Comparison of ENCODE assay signal across 23 cellular contexts in genomic region chr22:49780281-49780991, GRCh38. TPM values are rescaled to one million over a fixed set of nuclear protein-coding genes. Genes with fewer than 3 reads are reported as not detected.
A peak's percentile ranks its signal among the peaks of the same experiment; 100 is the strongest.
DNase-seq lines count a peak whose midpoint lies in the region; FAIRE-seq and TF ChIP-seq lines count a peak whose summit lies in the region.
"Had no signal": no experiment of that assay in that cellular context is flagged by ENCODE, and none has a peak within 500 bp of the region (broad histone marks: within the 10 kb centered on the region; RNA-seq: fewer than 3 reads in every experiment).

No MANE protein-coding gene starts in this region.

- no peaks in the 10 kb centered on the region for H3K9me3 Mint-ChIP-seq in activated T-cell treated with anti-CD3 and anti-CD28 coated beads, Interleukin-2, amount 50 U/mL, for 24 hours
- H3K9me3 Mint-ChIP-seq: type B pancreatic cell had no signal

- H3K36me3 ChIP-seq in kidney (ENCODE audit: control insufficient read depth in 1 of 2, insufficient read depth in 2 of 2, low read length in 2 of 2): peaks cover 22 to 24% of the 10 kb centered on the region in 2 donors
- H3K36me3 ChIP-seq: ovary had no signal

- H3K9ac ChIP-seq in kidney (ENCODE audit: low read length in 2 of 2): no peak overlapping the region

- FAIRE-seq in kidney (lab: Jason Lieb, UNC): no peak
- FAIRE-seq: astrocyte had no signal

- H3K4me1 ChIP-seq in kidney (ENCODE audit: control insufficient read depth in 1 of 2, insufficient read depth in 1 of 2, low read depth in 1 of 2, low read length in 2 of 2): peaks cover 0 to 2% of the 10 kb centered on the region in 2 donors

- DNase-seq in activated T-cell treated with anti-CD3 and anti-CD28 coated beads, Interleukin-2, amount 50 U/mL, for 24 hours: no peak
- no peak for DNase-seq in activated T-cell treated with anti-CD3 and anti-CD28 coated beads, Interleukin-2, amount 50 U/mL, for 48 hours
- peak in 45 of 61 donors; percentile 14 to 88 (median 50) for DNase-seq in caudate nucleus (lab: John Stamatoyannopoulos, UW)
- peak; percentile 79 for DNase-seq in kidney
- DNase-seq in skeletal muscle cell (ENCODE audit: low read depth): peak; percentile 28
- no peak for DNase-seq in NCI-H446 (lab: John Stamatoyannopoulos, UW)
- DNase-seq in NCI-H1694 treated with DMSO at 0.1 percent for 48 hours (lab: John Stamatoyannopoulos, UW): no peak
- no peak for DNase-seq in DMS153 (lab: John Stamatoyannopoulos, UW)
- DNase-seq: 8988T; activated CD8-positive, alpha-beta memory T cell treated with anti-CD3 and anti-CD28 coated beads, Interleukin-2, amount 10 ng/mL, durations not matched to agents 7 days and 5 days; activated gamma-delta T cell; DND-41; heart right ventricle; islet precursor cell; NCI-H1092; NK-92 treated with Interleukin-12 subunit alpha and Interleukin-12 subunit beta, amount 100 ng/mL, for 24 hours; stimulated activated CD4-positive, alpha-beta T cell treated with anti-CD3 and anti-CD28 coated beads, Interleukin-12 subunit alpha, Interleukin-12 subunit beta, amount 100 ng/mL, for 4 hours; stimulated activated naive CD4-positive, alpha-beta T cell; T-helper 2 cell had no signal

- no peak overlapping the region for H3K4me3 Mint-ChIP-seq in activated T-cell treated with anti-CD3 and anti-CD28 coated beads, Interleukin-2, amount 50 U/mL, for 24 hours
- H3K4me3 Mint-ChIP-seq: activated CD8-positive, alpha-beta memory T cell treated with anti-CD3 and anti-CD28 coated beads, Interleukin-2, amount 10 ng/mL, durations not matched to agents 7 days and 5 days; type B pancreatic cell had no signal

- H3K27ac Mint-ChIP-seq in activated T-cell treated with anti-CD3 and anti-CD28 coated beads, Interleukin-2, amount 50 U/mL, for 24 hours: peak overlapping the region; percentile 29
- H3K27ac Mint-ChIP-seq: activated CD8-positive, alpha-beta memory T cell treated with anti-CD3 and anti-CD28 coated beads, Interleukin-2, amount 10 ng/mL, durations not matched to agents 7 days and 5 days; type B pancreatic cell had no signal

- H3K9me3 ChIP-seq in kidney (ENCODE audit: control insufficient read depth in 1 of 2, low read length in 2 of 2): no peaks in the 10 kb centered on the region
- H3K9me3 ChIP-seq: heart right ventricle, ovary had no signal

- TF ChIP-seq CTCF in kidney (IDR thresholded peaks at IDR 0.05; ENCODE audit: borderline replicate concordance, extremely low read depth, insufficient read depth): no peak

- no peak overlapping the region for H3K4me3 ChIP-seq in kidney (ENCODE audit: low read length in 2 of 2)
- no peak overlapping the region for H3K4me3 ChIP-seq in skeletal muscle cell (ENCODE audit: low read depth, low read length)
- H3K4me3 ChIP-seq: heart right ventricle, ovary had no signal

- H3K27ac ChIP-seq in caudate nucleus (ENCODE audit: low read depth, low read length): no peak overlapping the region
- no peak overlapping the region for H3K27ac ChIP-seq in kidney (ENCODE audit: low read depth in 2 of 2, low read length in 2 of 2)
- H3K27ac ChIP-seq: C4-2B, heart right ventricle, ovary had no signal

- H3K27me3 Mint-ChIP-seq in activated T-cell treated with anti-CD3 and anti-CD28 coated beads, Interleukin-2, amount 50 U/mL, for 24 hours: no peaks in the 10 kb centered on the region
- H3K27me3 Mint-ChIP-seq: activated CD8-positive, alpha-beta memory T cell treated with anti-CD3 and anti-CD28 coated beads, Interleukin-2, amount 10 ng/mL, durations not matched to agents 7 days and 5 days; type B pancreatic cell had no signal

- peaks cover 21% of the 10 kb centered on the region for H3K4me1 Mint-ChIP-seq in activated T-cell treated with anti-CD3 and anti-CD28 coated beads, Interleukin-2, amount 50 U/mL, for 24 hours (ENCODE audit: low read depth)

- H3K36me3 Mint-ChIP-seq in activated T-cell treated with anti-CD3 and anti-CD28 coated beads, Interleukin-2, amount 50 U/mL, for 24 hours (ENCODE audit: low read depth): peaks cover 63% of the 10 kb centered on the region

- intact Hi-C loops in kidney (cut with DNase I): no loop called here

RNA-seq across cellular contexts. Expression of gene BRD1, which starts 47.2 kb away (rescaled TPM):
- 40.5 TPM for total RNA-seq in kidney
- polyA plus RNA-seq in kidney (ENCODE audit: insufficient read depth, low read depth, low replicate concordance): 8.1 TPM

Comparison
In these comparisons a context has a peak if more than half of its experiments do, and no peak if none do; other contexts are left out.
1. DNase-seq: peak in caudate nucleus (45 of 61), kidney (single experiment) and skeletal muscle cell (single experiment); none in activated T-cell treated with anti-CD3 and anti-CD28 coated beads, Interleukin-2, amount 50 U/mL, for 24 hours (single experiment), activated T-cell treated with anti-CD3 and anti-CD28 coated beads, Interleukin-2, amount 50 U/mL, for 48 hours (0 of 2), NCI-H446 (0 of 2), NCI-H1694 treated with DMSO at 0.1 percent for 48 hours (single experiment) and DMS153 (single experiment).